ENCODE assay signal across 8 cellular contexts in genomic region chr3:57397175-57398026, GRCh38.
DNase-seq lines count a peak whose midpoint lies in the region; ATAC-seq lines count a peak whose summit lies in the region.

No MANE protein-coding gene starts in this region.

- DNase-seq in DMS153 treated with DMSO at 0.1 percent for 48 hours (lab: John Stamatoyannopoulos, UW; ENCODE audit: unreplicated experiment), result peak; percentile 18
- DNase-seq in SIG-M5 treated with dmso at 0.1 percent for 504 hours (lab: John Stamatoyannopoulos, UW; ENCODE audit: unreplicated experiment), result peak; percentile 90
- peak; percentile 11 for DNase-seq in activated T-helper 9 cell treated with anti-CD3 and anti-CD28 coated beads, Interleukin-2, amount 50 U/mL, for 16 hours (ENCODE audit: low read depth)
- DNase-seq in glomerular visceral epithelial cell (ENCODE audit: extremely low spot score), result peak; percentile 64
- DNase-seq in skeletal muscle cell (ENCODE audit: low read depth), result peak; percentile 3
- DNase-seq in middle frontal gyrus (ENCODE audit: extremely low spot score, low spot score), result no peak

- ATAC-seq in GM19452 (IDR thresholded peaks at IDR 0.05; ENCODE audit: unreplicated experiment) (peak; percentile 96), HG03469 (IDR thresholded peaks at IDR 0.05; ENCODE audit: unreplicated experiment) (peak; percentile 88)

- no peak overlapping the region for H3K4me3 ChIP-seq in skeletal muscle cell (ENCODE audit: low read depth, low read length)
